Comparison of ENCODE assay signal across 8 cellular contexts in the genomic region with DNA sequence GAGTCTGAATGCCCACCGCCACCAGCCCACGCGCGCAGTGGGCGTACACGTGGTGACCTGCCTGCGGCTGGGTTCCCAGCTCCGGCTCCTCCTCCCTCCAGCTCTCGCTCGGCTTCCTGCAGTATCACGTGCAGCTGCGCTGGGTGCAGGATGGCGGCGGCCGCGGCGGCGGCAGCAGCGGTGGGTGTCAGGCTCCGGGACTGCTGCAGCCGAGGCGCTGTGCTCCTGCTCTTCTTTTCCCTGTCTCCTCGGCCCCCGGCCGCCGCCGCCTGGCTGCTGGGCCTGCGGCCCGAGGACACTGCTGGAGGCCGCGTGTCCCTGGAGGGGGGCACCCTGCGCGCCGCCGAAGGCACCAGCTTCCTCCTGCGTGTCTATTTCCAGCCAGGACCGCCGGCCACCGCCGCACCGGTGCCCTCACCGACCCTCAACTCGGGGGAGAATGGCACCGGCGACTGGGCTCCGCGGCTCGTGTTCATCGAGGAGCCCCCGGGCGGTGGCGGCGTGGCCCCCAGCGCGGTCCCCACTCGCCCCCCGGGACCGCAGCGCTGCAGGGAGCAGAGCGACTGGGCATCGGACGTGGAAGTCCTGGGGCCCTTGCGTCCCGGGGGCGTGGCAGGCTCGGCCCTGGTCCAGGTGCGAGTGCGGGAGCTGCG. TPM values are rescaled to one million over a fixed set of nuclear protein-coding genes. Genes with fewer than 3 reads are reported as not detected.
DNase-seq lines count a peak whose midpoint lies in the region; ATAC-seq and TF ChIP-seq lines count a peak whose summit lies in the region.

CNNM1 (plus strand) TSS at position 119 of the 653 bp plus-strand sequence; CDS start at position 151, 32 bp downstream.

- no peaks in the 10 kb centered on the region for H3K9me3 Mint-ChIP-seq in stimulated activated effector memory CD8-positive, alpha-beta T cell treated with anti-CD3 and anti-CD28 coated beads, Interleukin-12 subunit alpha, Interleukin-12 subunit beta, amount 100 ng/mL, for 72 hours

- H3K9ac ChIP-seq in SK-N-MC (ENCODE audit: insufficient read length): no peak within 1 kb of the TSS

- peaks cover 51% of the 10 kb centered on the region for H3K27me3 ChIP-seq in lower lobe of right lung (ENCODE audit: low read depth)

- no peaks in the 10 kb centered on the region for H3K36me3 ChIP-seq in SK-N-MC (ENCODE audit: insufficient read depth, low read length)
- H3K36me3 ChIP-seq in lower lobe of right lung: no peaks in the 10 kb centered on the region

- peak; percentile 69 for ATAC-seq in HG02981 (IDR thresholded peaks at IDR 0.05; ENCODE audit: unreplicated experiment)
- peak; percentile 70 to 75 for ATAC-seq in lower lobe of right lung
- peak; percentile 48 for ATAC-seq in stimulated activated effector memory CD8-positive, alpha-beta T cell treated with anti-CD3 and anti-CD28 coated beads, Interleukin-12 subunit alpha, Interleukin-12 subunit beta, amount 100 ng/mL, for 72 hours

- no peak within 1 kb of the TSS for H3K27ac ChIP-seq in SK-N-MC
- H3K27ac ChIP-seq in coronary artery: no peak within 1 kb of the TSS
- no peak within 1 kb of the TSS for H3K27ac ChIP-seq in lower lobe of right lung

- no peaks in the 10 kb centered on the region for H3K9me3 ChIP-seq in SK-N-MC (ENCODE audit: low read depth, low read length)
- no peaks in the 10 kb centered on the region for H3K9me3 ChIP-seq in lower lobe of right lung

- DNase-seq in NCI-H2029 (lab: John Stamatoyannopoulos, UW) (peak; percentile 35), NCI-H2029 treated with DMSO at 0.1 percent for 48 hours (lab: John Stamatoyannopoulos, UW) (no peak), SK-N-MC (ENCODE audit: low read depth, low spot score) (no peak), coronary artery (ENCODE audit: low spot score) (no peak), lower lobe of right lung (peak; percentile 52)
- no peak for DNase-seq in stimulated activated effector memory CD8-positive, alpha-beta T cell treated with anti-CD3 and anti-CD28 coated beads, Interleukin-12 subunit alpha, Interleukin-12 subunit beta, amount 100 ng/mL, for 72 hours (ENCODE audit: low spot score in 2 of 2)
- DNase-seq in central memory CD4-positive, alpha-beta T cell: no peak

- intact Hi-C loops in lower lobe of right lung (cut with DNase I): no loop called here

- H3K4me3 ChIP-seq in SK-N-MC (peak within 1 kb of the TSS; percentile 73), coronary artery (peak within 1 kb of the TSS; percentile 74), lower lobe of right lung (peak within 1 kb of the TSS; percentile 55)

- H3K4me1 ChIP-seq in lower lobe of right lung: peaks cover 19% of the 10 kb centered on the region

- peaks cover 10% of the 10 kb centered on the region for H3K4me1 Mint-ChIP-seq in stimulated activated effector memory CD8-positive, alpha-beta T cell treated with anti-CD3 and anti-CD28 coated beads, Interleukin-12 subunit alpha, Interleukin-12 subunit beta, amount 100 ng/mL, for 72 hours

- no peak within 1 kb of the TSS for H3K27ac Mint-ChIP-seq in stimulated activated effector memory CD8-positive, alpha-beta T cell treated with anti-CD3 and anti-CD28 coated beads, Interleukin-12 subunit alpha, Interleukin-12 subunit beta, amount 100 ng/mL, for 72 hours

- H3K4me3 Mint-ChIP-seq in stimulated activated effector memory CD8-positive, alpha-beta T cell treated with anti-CD3 and anti-CD28 coated beads, Interleukin-12 subunit alpha, Interleukin-12 subunit beta, amount 100 ng/mL, for 72 hours: peak within 1 kb of the TSS; percentile 9

- TF ChIP-seq CTCF in coronary artery (IDR thresholded peaks at IDR 0.05) (no peak), lower lobe of right lung (IDR thresholded peaks at IDR 0.05) (no peak)

- no peaks in the 10 kb centered on the region for H3K36me3 Mint-ChIP-seq in stimulated activated effector memory CD8-positive, alpha-beta T cell treated with anti-CD3 and anti-CD28 coated beads, Interleukin-12 subunit alpha, Interleukin-12 subunit beta, amount 100 ng/mL, for 72 hours

RNA-seq across cellular contexts. Expression of gene CNNM1, which starts in this region (rescaled TPM):
- 0.35 TPM for total RNA-seq in lower lobe of right lung

Comparison
In these comparisons a context has a peak if more than half of its experiments do, and no peak if none do; other contexts are left out.
1. Peak in DNase-seq, ATAC-seq and H3K4me3 ChIP-seq in lower lobe of right lung; RNA of the gene not detected or under 1 TPM.